Comparison of ENCODE assay signal across 8 cellular contexts in the genomic region with DNA sequence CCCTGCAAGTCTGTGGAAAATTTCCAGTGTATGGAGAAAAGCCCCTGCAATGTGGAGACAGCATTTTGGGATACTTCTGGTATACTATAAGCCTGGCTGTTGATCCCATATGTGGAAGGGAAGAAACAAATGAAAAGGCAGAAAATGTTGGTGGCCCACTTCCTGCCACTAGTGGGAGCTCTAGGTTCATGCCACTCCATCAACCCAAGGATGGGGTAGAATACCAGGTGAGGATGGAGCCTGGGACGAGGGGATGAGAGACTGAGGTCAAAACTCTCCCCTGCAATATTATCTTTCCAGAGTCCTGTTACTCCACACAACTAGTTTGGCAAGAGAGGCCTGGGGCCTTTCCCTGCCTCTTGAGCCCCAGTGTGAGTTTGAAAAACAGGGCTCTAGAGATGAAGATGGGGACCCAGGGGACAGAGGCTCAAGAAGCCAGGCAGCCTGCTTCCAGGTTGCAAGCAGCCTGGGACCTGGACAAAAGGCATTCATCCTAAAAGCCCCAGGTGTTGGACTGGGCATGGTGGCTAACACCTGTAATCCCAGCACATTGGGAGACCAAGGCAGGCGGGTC. TPM values are rescaled to one million over a fixed set of nuclear protein-coding genes. Genes with fewer than 3 reads are reported as not detected.
DNase-seq lines count a peak whose midpoint lies in the region; TF ChIP-seq lines count a peak whose summit lies in the region.

No MANE protein-coding gene starts in this region.

- H3K4me1 ChIP-seq in thyroid gland = peaks cover 0 to 11% of the 10 kb centered on the region in 2 donors

- intact Hi-C loops in thyroid gland (cut with DNase I) = loop anchor here (5.0 kb wide), 1 partner anchor 92 kb away; no protein-coding TSS in a partner anchor

- 76 to 89% methylated on average over 2 of the region's 2 CpGs for WGBS in thyroid gland, 2 donors

- no peak for TF ChIP-seq POLR2A in thyroid gland (IDR thresholded peaks at IDR 0.05)

- no peaks in the 10 kb centered on the region for H3K27me3 ChIP-seq in thyroid gland

- no peak overlapping the region for H3K27ac ChIP-seq in thyroid gland

- in situ Hi-C loops in ACHN (cut with HindIII; ENCODE audit: low pct_ligation_motif_present, low pct_unique_long_range_greater_than_20kb, low sequenced_read_pairs) (no loop called here), SK-MEL-5 (cut with HindIII; ENCODE audit: low pct_unique_long_range_greater_than_20kb, low sequenced_read_pairs) (no loop called here)

- H3K4me3 ChIP-seq in GM12864 (ENCODE audit: low read depth, low read length) = no peak overlapping the region
- H3K4me3 ChIP-seq in thyroid gland (replicated peaks in 1 of 3) = no peak overlapping the region

- TF ChIP-seq CTCF in GM12864 (IDR thresholded peaks at IDR 0.05; ENCODE audit: low read depth, low read length, missing control alignments) (peak; percentile 62), thyroid gland (IDR thresholded peaks at IDR 0.05) (peak in 3 of 6 experiments; percentile 13 to 45 (median 32))

- no peaks in the 10 kb centered on the region for H3K36me3 ChIP-seq in thyroid gland

- DNase-seq in ACHN (peak; percentile 7), GM12864 (ENCODE audit: low read depth) (no peak), SK-MEL-5 (ENCODE audit: low read depth, low spot score) (peak; percentile 61), foreskin melanocyte (peak; percentile 14), islet precursor cell (no peak), NCI-H1105 treated with DMSO at 0.1 percent for 48 hours (lab: John Stamatoyannopoulos, UW) (no peak), NCI-H1417 treated with DMSO at 0.1 percent for 48 hours (lab: John Stamatoyannopoulos, UW) (no peak), thyroid gland (no peak)

- H3K9me3 ChIP-seq in thyroid gland = no peaks in the 10 kb centered on the region

RNA-seq across cellular contexts. Expression of gene BMP10, which starts 31.9 kb away (rescaled TPM):
- total RNA-seq in SK-MEL-5 (2014; rRNA removed; shearing (Covaris generic)) = not detected in 2 replicates
- not detected in 2 replicates for polyA plus RNA-seq in SK-MEL-5 (2015; cell fraction: cytosol; rRNA removed)
- polyA plus RNA-seq in SK-MEL-5 (2015; cell fraction: nucleus; rRNA removed) = not detected in 2 replicates
- not detected for total RNA-seq in thyroid gland

Comparison
In these comparisons a context has a peak if more than half of its experiments do, and no peak if none do; other contexts are left out.
1. DNase-seq: peak in ACHN (single experiment), SK-MEL-5 (single experiment) and foreskin melanocyte (single experiment); none in GM12864 (single experiment), islet precursor cell (single experiment), NCI-H1105 treated with DMSO at 0.1 percent for 48 hours (single experiment), NCI-H1417 treated with DMSO at 0.1 percent for 48 hours (single experiment) and thyroid gland (0 of 2).